12 cellular contexts compared by ENCODE assay signal in genomic region chr16:9966569-9967157, GRCh38.
DNase-seq lines count a peak whose midpoint lies in the region; ATAC-seq, FAIRE-seq and TF ChIP-seq lines count a peak whose summit lies in the region.
"Had no signal": no experiment of that assay in that cellular context is flagged by ENCODE, and none has a peak within 500 bp of the region (broad histone marks: within the 10 kb centered on the region; RNA-seq: fewer than 3 reads in every experiment).

No MANE protein-coding gene starts in this region.

- H3K4me3 Mint-ChIP-seq in Calu3 (ENCODE audit: low read depth, unreplicated experiment): no peak overlapping the region
- H3K4me3 Mint-ChIP-seq: activated CD8-positive, alpha-beta memory T cell treated with anti-CD3 and anti-CD28 coated beads, Interleukin-2, amount 10 ng/mL, durations not matched to agents 7 days and 5 days; nephron had no signal

- intact Hi-C loops in esophagus muscularis mucosa (cut with DNase I): no loop called here
- intact Hi-C loops in aorta (cut with DNase I): no loop called here
- intact Hi-C loops in Calu3 (cut with micrococcal nuclease; ENCODE audit: unreplicated experiment): loop anchor here (10.0 kb wide), 1 partner anchor 208 kb away; no protein-coding TSS in a partner anchor

- H3K36me3 Mint-ChIP-seq in Calu3 (ENCODE audit: insufficient read depth, unreplicated experiment): no peaks in the 10 kb centered on the region
- H3K36me3 Mint-ChIP-seq: activated CD8-positive, alpha-beta memory T cell treated with anti-CD3 and anti-CD28 coated beads, Interleukin-2, amount 10 ng/mL, durations not matched to agents 7 days and 5 days had no signal

- DNase-seq in GM12891 (ENCODE audit: insufficient read length, low spot score): no peak
- DNase-seq in esophagus muscularis mucosa (ENCODE audit: extremely low spot score): peak; percentile 60
- DNase-seq in aorta: no peak
- no peak for DNase-seq in DMS53 treated with DMSO at 0.1 percent for 48 hours (lab: John Stamatoyannopoulos, UW; ENCODE audit: unreplicated experiment)
- DNase-seq in Calu3: no peak
- DNase-seq in D341Med (ENCODE audit: low spot score): no peak
- DNase-seq: activated CD8-positive, alpha-beta memory T cell treated with anti-CD3 and anti-CD28 coated beads, Interleukin-2, amount 10 ng/mL, durations not matched to agents 7 days and 5 days; colonic mucosa; stimulated activated CD4-positive, alpha-beta T cell treated with anti-CD3 and anti-CD28 coated beads, Interleukin-4, amount 100 ng/mL, for 24 hours had no signal

- 89% methylated on average over 9 of the region's 9 CpGs for WGBS in esophagus muscularis mucosa
- 79 to 91% methylated on average over 9 of the region's 9 CpGs for WGBS in aorta, 2 donors

- no peak overlapping the region for H3K27ac ChIP-seq in esophagus muscularis mucosa (replicated peaks in 1 of 4)
- H3K27ac ChIP-seq in aorta (ENCODE audit: low read depth in 1 of 2, low read length in 2 of 2): no peak overlapping the region
- H3K27ac ChIP-seq: colonic mucosa had no signal

- no peaks in the 10 kb centered on the region for H3K27me3 Mint-ChIP-seq in Calu3 (ENCODE audit: unreplicated experiment)
- H3K27me3 Mint-ChIP-seq: activated CD8-positive, alpha-beta memory T cell treated with anti-CD3 and anti-CD28 coated beads, Interleukin-2, amount 10 ng/mL, durations not matched to agents 7 days and 5 days had no signal

- peak; percentile 94 for ATAC-seq in GM19351 (IDR thresholded peaks at IDR 0.05; ENCODE audit: unreplicated experiment)
- peak; percentile 92 for ATAC-seq in HG03432 (IDR thresholded peaks at IDR 0.05; ENCODE audit: unreplicated experiment)
- ATAC-seq in aorta (ENCODE audit: low FRiP score): no peak
- ATAC-seq: activated CD8-positive, alpha-beta memory T cell treated with anti-CD3 and anti-CD28 coated beads, Interleukin-2, amount 10 ng/mL, durations not matched to agents 7 days and 5 days had no signal

- H3K9me3 Mint-ChIP-seq in Calu3 (ENCODE audit: low read depth, unreplicated experiment): peaks cover 3% of the 10 kb centered on the region
- H3K9me3 Mint-ChIP-seq: nephron had no signal

- H3K36me3 ChIP-seq in esophagus muscularis mucosa: no peaks in the 10 kb centered on the region
- H3K36me3 ChIP-seq in aorta (ENCODE audit: control insufficient read depth in 1 of 2, insufficient read depth in 2 of 2, low read length in 1 of 2): no peaks in the 10 kb centered on the region
- H3K36me3 ChIP-seq: colonic mucosa had no signal

- peaks cover 36% of the 10 kb centered on the region for H3K4me1 Mint-ChIP-seq in Calu3 (ENCODE audit: low read depth, unreplicated experiment)
- H3K4me1 Mint-ChIP-seq: activated CD8-positive, alpha-beta memory T cell treated with anti-CD3 and anti-CD28 coated beads, Interleukin-2, amount 10 ng/mL, durations not matched to agents 7 days and 5 days; nephron had no signal

- no peaks in the 10 kb centered on the region for H3K4me1 ChIP-seq in esophagus muscularis mucosa
- H3K4me1 ChIP-seq in aorta (ENCODE audit: control insufficient read depth in 1 of 2, insufficient read depth in 2 of 2, low read length in 2 of 2): no peaks in the 10 kb centered on the region
- H3K4me1 ChIP-seq: colonic mucosa had no signal

- no peak overlapping the region for H3K4me3 ChIP-seq in esophagus muscularis mucosa
- no peak overlapping the region for H3K4me3 ChIP-seq in aorta (ENCODE audit: low read length in 2 of 2)
- H3K4me3 ChIP-seq: colonic mucosa had no signal

- FAIRE-seq in GM12891 (lab: Jason Lieb, UNC): peak; percentile 77

- H3K27ac Mint-ChIP-seq in Calu3 (ENCODE audit: unreplicated experiment): no peak overlapping the region
- H3K27ac Mint-ChIP-seq: activated CD8-positive, alpha-beta memory T cell treated with anti-CD3 and anti-CD28 coated beads, Interleukin-2, amount 10 ng/mL, durations not matched to agents 7 days and 5 days; nephron had no signal

- no TSS peak for BruUV-seq in Calu3 (replicated peaks; lab: Mats Ljungman, UMichigan)

- H3K9me3 ChIP-seq in esophagus muscularis mucosa (no peaks in the 10 kb centered on the region), aorta (ENCODE audit: control insufficient read depth, low read length) (no peaks in the 10 kb centered on the region)
- H3K9me3 ChIP-seq: colonic mucosa had no signal

- CTCF ChIA-PET in Calu3 (lab: Charles Lee): no interaction called here

- H3K27me3 ChIP-seq in esophagus muscularis mucosa (no peaks in the 10 kb centered on the region), aorta (ENCODE audit: control insufficient read depth in 1 of 2, insufficient read depth in 2 of 2, low read length in 1 of 2) (no peaks in the 10 kb centered on the region)
- H3K27me3 ChIP-seq: colonic mucosa had no signal

- no peak for TF ChIP-seq EP300 in esophagus muscularis mucosa (IDR thresholded peaks at IDR 0.05)

- TF ChIP-seq POLR2A in GM12891 (IDR thresholded peaks at IDR 0.05; ENCODE audit: low read depth, low read length): no peak
- no peak for TF ChIP-seq POLR2A in esophagus muscularis mucosa (IDR thresholded peaks at IDR 0.05; ENCODE audit: low read depth)

- TF ChIP-seq CTCF in esophagus muscularis mucosa (IDR thresholded peaks at IDR 0.05): no peak
- no peak for TF ChIP-seq CTCF in Calu3 (IDR thresholded peaks at IDR 0.05; ENCODE audit: unreplicated experiment)

TF ChIP-seq in GM12891, 5 proteins besides CTCF, POLR2A, EP300 and RAD21:
- TF ChIP-seq SPI1 (IDR thresholded peaks at IDR 0.05; ENCODE audit: low read depth, low read length) (0 out of 2 replicates have a peak, but pooled peaks have one; percentile 11), TAF1 (IDR thresholded peaks at IDR 0.05; ENCODE audit: low read depth, low read length) (no peak)
